In genomic region chr14:76376878-76377523, GRCh38 we compare ENCODE assay signal across 16 cellular contexts. TPM values are rescaled to one million over a fixed set of nuclear protein-coding genes. Genes with fewer than 3 reads are reported as not detected.
DNase-seq lines count a peak whose midpoint lies in the region; ATAC-seq and TF ChIP-seq lines count a peak whose summit lies in the region.
"Had no signal": no experiment of that assay in that cellular context is flagged by ENCODE, and none has a peak within 500 bp of the region (broad histone marks: within the 10 kb centered on the region; RNA-seq: fewer than 3 reads in every experiment).

No MANE protein-coding gene starts in this region.

- peaks cover 13% of the 10 kb centered on the region for H3K4me1 Mint-ChIP-seq in chondrocyte (ENCODE audit: low read depth)

- H3K4me3 ChIP-seq in left ventricle myocardium inferior: peak overlapping the region; percentile 54
- peak overlapping the region; percentile 26 for H3K4me3 ChIP-seq in mesodermal cell (ENCODE audit: extremely low read depth, insufficient read depth, low read length, poor library complexity, severe bottlenecking)
- peak overlapping the region; percentile 16 for H3K4me3 ChIP-seq in upper lobe of right lung
- H3K4me3 ChIP-seq: mucosa of descending colon had no signal

- TF ChIP-seq CTCF in left ventricle myocardium inferior (IDR thresholded peaks at IDR 0.05; ENCODE audit: borderline replicate concordance) (no peak), chondrocyte (IDR thresholded peaks at IDR 0.05) (no peak), upper lobe of right lung (IDR thresholded peaks at IDR 0.05) (no peak)

- no peaks in the 10 kb centered on the region for H3K36me3 Mint-ChIP-seq in chondrocyte (ENCODE audit: low read depth)
- H3K36me3 Mint-ChIP-seq: activated naive CD8-positive, alpha-beta T cell treated with anti-CD3 and anti-CD28 coated beads for 36 hours had no signal

- H3K9me3 Mint-ChIP-seq in chondrocyte (ENCODE audit: low read depth): no peaks in the 10 kb centered on the region
- H3K9me3 Mint-ChIP-seq: activated CD8-positive, alpha-beta T cell treated with anti-CD3 and anti-CD28 coated beads for 36 hours; activated naive CD8-positive, alpha-beta T cell treated with anti-CD3 and anti-CD28 coated beads for 36 hours; T-helper 1 cell treated with Interleukin-12 subunit alpha and Interleukin-12 subunit beta and Interleukin-4 antibody, amounts not matched to agents 30 μg/mL and 1 μg/mL, for 36 hours had no signal

- peak overlapping the region; percentile 84 for H3K4me3 Mint-ChIP-seq in chondrocyte (ENCODE audit: unreplicated experiment)
- H3K4me3 Mint-ChIP-seq: activated CD8-positive, alpha-beta T cell treated with anti-CD3 and anti-CD28 coated beads for 36 hours; activated naive CD8-positive, alpha-beta T cell treated with anti-CD3 and anti-CD28 coated beads for 36 hours; T-helper 1 cell treated with Interleukin-12 subunit alpha and Interleukin-12 subunit beta and Interleukin-4 antibody, amounts not matched to agents 30 μg/mL and 1 μg/mL, for 36 hours had no signal

- DNase-seq in left ventricle myocardium inferior (no peak), left cardiac atrium (no peak), chondrocyte (ENCODE audit: low spot score) (no peak), upper lobe of right lung (no peak), GF-D8 (lab: John Stamatoyannopoulos, UW) (no peak), ACHN (no peak), NCI-H146 treated with DMSO at 0.1 percent for 48 hours (lab: John Stamatoyannopoulos, UW; ENCODE audit: unreplicated experiment) (no peak)
- DNase-seq: activated CD8-positive, alpha-beta T cell treated with anti-CD3 and anti-CD28 coated beads for 36 hours; activated naive CD8-positive, alpha-beta T cell treated with anti-CD3 and anti-CD28 coated beads for 36 hours; BE2C; mucosa of descending colon; NCI-H1436; small intestine had no signal

- ATAC-seq in left cardiac atrium (no peak), upper lobe of right lung (no peak)
- ATAC-seq: activated CD8-positive, alpha-beta T cell treated with anti-CD3 and anti-CD28 coated beads for 36 hours; gastroesophageal sphincter had no signal

- intact Hi-C loops in left ventricle myocardium inferior (cut with micrococcal nuclease): no loop called here
- intact Hi-C loops in left cardiac atrium (cut with DNase I): no loop called here
- intact Hi-C loops in upper lobe of right lung (cut with DNase I): no loop called here

- in situ Hi-C loops in ACHN (cut with HindIII; ENCODE audit: low pct_ligation_motif_present, low pct_unique_long_range_greater_than_20kb, low sequenced_read_pairs): no loop called here

- no peak overlapping the region for H3K27ac Mint-ChIP-seq in chondrocyte (ENCODE audit: unreplicated experiment)
- H3K27ac Mint-ChIP-seq: activated CD8-positive, alpha-beta T cell treated with anti-CD3 and anti-CD28 coated beads for 36 hours; activated naive CD8-positive, alpha-beta T cell treated with anti-CD3 and anti-CD28 coated beads for 36 hours; T-helper 1 cell treated with Interleukin-12 subunit alpha and Interleukin-12 subunit beta and Interleukin-4 antibody, amounts not matched to agents 30 μg/mL and 1 μg/mL, for 36 hours had no signal

- WGBS in mesodermal cell (ENCODE audit: insufficient coverage in 2 of 2), 2 experiments: 0% methylated on average over 35 to 53 of the region's 73 CpGs

- no peaks in the 10 kb centered on the region for H3K36me3 ChIP-seq in left ventricle myocardium inferior
- no peaks in the 10 kb centered on the region for H3K36me3 ChIP-seq in mesodermal cell (ENCODE audit: control insufficient read depth, insufficient read depth, low read length)
- no peaks in the 10 kb centered on the region for H3K36me3 ChIP-seq in upper lobe of right lung
- H3K36me3 ChIP-seq: BE2C, gastroesophageal sphincter had no signal

- H3K9me3 ChIP-seq in left ventricle myocardium inferior (replicated peaks) (no peaks in the 10 kb centered on the region), mesodermal cell (ENCODE audit: control insufficient read depth, low read length) (no peaks in the 10 kb centered on the region), upper lobe of right lung (no peaks in the 10 kb centered on the region)
- H3K9me3 ChIP-seq: BE2C, gastroesophageal sphincter, mucosa of descending colon had no signal

- H3K27ac ChIP-seq in left ventricle myocardium inferior (replicated peaks) (no peak overlapping the region), mesodermal cell (ENCODE audit: low read depth, low read length, severe bottlenecking) (no peak overlapping the region), upper lobe of right lung (no peak overlapping the region)
- H3K27ac ChIP-seq: gastroesophageal sphincter had no signal

- peaks cover 79% of the 10 kb centered on the region for H3K27me3 Mint-ChIP-seq in chondrocyte (ENCODE audit: low read depth)

- H3K27me3 ChIP-seq in left ventricle myocardium inferior (ENCODE audit: low read depth) (peaks cover 85% of the 10 kb centered on the region), upper lobe of right lung (peaks cover 82% of the 10 kb centered on the region)

- H3K4me1 ChIP-seq in left ventricle myocardium inferior (peaks cover 14% of the 10 kb centered on the region), mesodermal cell (ENCODE audit: control insufficient read depth, insufficient read depth, low read length, poor library complexity, severe bottlenecking) (peaks cover 20% of the 10 kb centered on the region), upper lobe of right lung (peaks cover 9% of the 10 kb centered on the region)
- H3K4me1 ChIP-seq: BE2C had no signal

RNA-seq across cellular contexts. Expression of gene ESRRB, which starts 1.1 kb away (rescaled TPM):
- 16.9 TPM for total RNA-seq in left ventricle myocardium inferior
- 1 to 10 TPM; 4.3 to 5.5 TPM for total RNA-seq in left cardiac atrium
- total RNA-seq in chondrocyte: 0.13 to 0.24 TPM (median 0.15 TPM) in 3 replicates
- polyA plus RNA-seq in mesodermal cell (2013, experiment 1 of 2): 1.1 TPM
- 0.61 TPM for polyA plus RNA-seq in mesodermal cell (2013, experiment 2 of 2)
- total RNA-seq in upper lobe of right lung: not detected
- total RNA-seq: activated naive CD8-positive, alpha-beta T cell treated with anti-CD3 and anti-CD28 coated beads for 36 hours had no signal
